1 cellular context compared by ENCODE assay signal in genomic region chr22:28188480-28188879, GRCh38.
TF ChIP-seq lines count a peak whose summit lies in the region.

No MANE protein-coding gene starts in this region.

TF ChIP-seq in H1, 55 proteins besides CTCF, POLR2A, EP300 and RAD21:
- TF ChIP-seq ZNF274 (IDR thresholded peaks at IDR 0.05; ENCODE audit: borderline replicate concordance, extremely low read depth, low read length): no peak
